ENCODE assay signal across 10 cellular contexts in genomic region chrX:79107891-79108718, GRCh38. TPM values are rescaled to one million over a fixed set of nuclear protein-coding genes. Genes with fewer than 3 reads are reported as not detected.
DNase-seq lines count a peak whose midpoint lies in the region; ATAC-seq lines count a peak whose summit lies in the region.
"Had no signal": no experiment of that assay in that cellular context is flagged by ENCODE, and none has a peak within 500 bp of the region (broad histone marks: within the 10 kb centered on the region; RNA-seq: fewer than 3 reads in every experiment).

No MANE protein-coding gene starts in this region.

- H3K4me3 ChIP-seq in thymus (ENCODE audit: low read length) = no peak overlapping the region
- H3K4me3 ChIP-seq: lower lobe of right lung had no signal

- no peaks in the 10 kb centered on the region for H3K9me3 Mint-ChIP-seq in activated naive CD4-positive, alpha-beta T cell treated with anti-CD3 and anti-CD28 coated beads, Interleukin-2, amount 50 U/mL, for 24 hours
- no peaks in the 10 kb centered on the region for H3K9me3 Mint-ChIP-seq in activated naive CD8-positive, alpha-beta T cell treated with anti-CD3 and anti-CD28 coated beads, Interleukin-2, amount 50 U/mL, for 24 hours

- no peaks in the 10 kb centered on the region for H3K27me3 ChIP-seq in thymus (ENCODE audit: control insufficient read depth, insufficient read depth)

- H3K4me1 ChIP-seq in thymus (ENCODE audit: control insufficient read depth, insufficient read depth, low read length) = no peaks in the 10 kb centered on the region
- H3K4me1 ChIP-seq: lower lobe of right lung had no signal

- no peaks in the 10 kb centered on the region for H3K27me3 Mint-ChIP-seq in activated naive CD4-positive, alpha-beta T cell treated with anti-CD3 and anti-CD28 coated beads, Interleukin-2, amount 50 U/mL, for 24 hours
- no peaks in the 10 kb centered on the region for H3K27me3 Mint-ChIP-seq in activated naive CD8-positive, alpha-beta T cell treated with anti-CD3 and anti-CD28 coated beads, Interleukin-2, amount 50 U/mL, for 24 hours

- no peaks in the 10 kb centered on the region for H3K36me3 ChIP-seq in thymus (ENCODE audit: control insufficient read depth, insufficient read depth)
- H3K36me3 ChIP-seq: lower lobe of right lung had no signal

- ATAC-seq in HG03097 (IDR thresholded peaks at IDR 0.05; ENCODE audit: low FRiP score, unreplicated experiment) (peak; percentile 86), HG03457 (IDR thresholded peaks at IDR 0.05; ENCODE audit: unreplicated experiment) (no peak)
- ATAC-seq in activated naive CD8-positive, alpha-beta T cell treated with anti-CD3 and anti-CD28 coated beads, Interleukin-2, amount 50 U/mL, for 24 hours = peak; percentile 78
- ATAC-seq: lower lobe of right lung had no signal

- H3K9me3 ChIP-seq in thymus (ENCODE audit: control insufficient read depth) = no peaks in the 10 kb centered on the region
- H3K9me3 ChIP-seq: lower lobe of right lung had no signal

- WGBS in thymus = 73% methylated on average over 4 of the region's 4 CpGs

- H3K27ac Mint-ChIP-seq in activated naive CD4-positive, alpha-beta T cell treated with anti-CD3 and anti-CD28 coated beads, Interleukin-2, amount 50 U/mL, for 24 hours = peak overlapping the region; percentile 95
- peak overlapping the region; percentile 88 for H3K27ac Mint-ChIP-seq in activated naive CD8-positive, alpha-beta T cell treated with anti-CD3 and anti-CD28 coated beads, Interleukin-2, amount 50 U/mL, for 24 hours

- peaks cover 1% of the 10 kb centered on the region for H3K36me3 Mint-ChIP-seq in activated naive CD4-positive, alpha-beta T cell treated with anti-CD3 and anti-CD28 coated beads, Interleukin-2, amount 50 U/mL, for 24 hours
- peaks cover 5% of the 10 kb centered on the region for H3K36me3 Mint-ChIP-seq in activated naive CD8-positive, alpha-beta T cell treated with anti-CD3 and anti-CD28 coated beads, Interleukin-2, amount 50 U/mL, for 24 hours (ENCODE audit: low read depth)

- peak overlapping the region; percentile 74 for H3K4me3 Mint-ChIP-seq in activated naive CD4-positive, alpha-beta T cell treated with anti-CD3 and anti-CD28 coated beads, Interleukin-2, amount 50 U/mL, for 24 hours
- H3K4me3 Mint-ChIP-seq in activated naive CD8-positive, alpha-beta T cell treated with anti-CD3 and anti-CD28 coated beads, Interleukin-2, amount 50 U/mL, for 24 hours = peak overlapping the region; percentile 62

- no peak for DNase-seq in activated naive CD4-positive, alpha-beta T cell treated with Interleukin-2 at 50 U/mL for 16 hours
- no peak for DNase-seq in activated naive CD8-positive, alpha-beta T cell treated with anti-CD3 and anti-CD28 coated beads, Interleukin-2, amount 50 U/mL, for 24 hours
- DNase-seq in Kasumi-1 (lab: John Stamatoyannopoulos, UW) = no peak
- DNase-seq in kidney glomerular epithelial cell (lab: John Stamatoyannopoulos, UW) = no peak
- DNase-seq: lower lobe of right lung; stimulated activated CD4-positive, alpha-beta T cell treated with anti-CD3 and anti-CD28 coated beads, Interleukin-4, amount 100 ng/mL, for 1 hour had no signal

- peak overlapping the region; percentile 60 for H3K27ac ChIP-seq in thymus (ENCODE audit: low read depth)
- H3K27ac ChIP-seq: lower lobe of right lung had no signal

- H3K4me1 Mint-ChIP-seq in activated naive CD4-positive, alpha-beta T cell treated with anti-CD3 and anti-CD28 coated beads, Interleukin-2, amount 50 U/mL, for 24 hours = peaks cover 69% of the 10 kb centered on the region
- H3K4me1 Mint-ChIP-seq in activated naive CD8-positive, alpha-beta T cell treated with anti-CD3 and anti-CD28 coated beads, Interleukin-2, amount 50 U/mL, for 24 hours = peaks cover 67% of the 10 kb centered on the region

RNA-seq across cellular contexts. Expression of gene GPR174, which starts 36.4 kb away (rescaled TPM):
- 7.1 TPM for polyA plus RNA-seq in thymus
